Comparison of ENCODE assay signal across 13 cellular contexts in the genomic region with DNA sequence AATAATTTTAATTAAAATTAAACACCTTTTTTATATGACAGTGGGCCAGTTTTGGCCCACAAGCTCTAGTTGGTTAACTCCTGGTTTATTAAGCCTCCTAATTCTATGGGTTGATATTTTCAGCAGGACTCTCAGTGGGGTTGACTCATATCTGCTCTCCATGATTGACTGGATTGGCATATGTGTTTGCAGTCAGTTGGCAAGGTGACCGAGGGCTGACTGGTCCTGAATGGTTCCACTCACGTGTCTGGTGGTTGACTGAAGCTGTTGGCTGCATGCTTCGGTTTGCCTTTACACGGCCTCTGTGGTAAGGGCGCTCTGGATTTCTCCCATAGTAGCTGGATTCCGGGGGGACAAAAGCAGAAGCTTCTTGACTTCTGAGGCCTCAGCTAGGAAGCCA.
DNase-seq lines count a peak whose midpoint lies in the region; ATAC-seq, FAIRE-seq and TF ChIP-seq lines count a peak whose summit lies in the region.
"Had no signal": no experiment of that assay in that cellular context is flagged by ENCODE, and none has a peak within 500 bp of the region (broad histone marks: within the 10 kb centered on the region; RNA-seq: fewer than 3 reads in every experiment).

No MANE protein-coding gene starts in this region.

- TF ChIP-seq EP300 in K562 (IDR thresholded peaks at IDR 0.05; ENCODE audit: low read length): no peak

- H3K9me1 ChIP-seq in K562 (ENCODE audit: control insufficient read depth, insufficient read depth, low read length): no peaks in the 10 kb centered on the region

- H3K9me3 ChIP-seq in K562 (replicated peaks; ENCODE audit: control insufficient read depth, insufficient read depth, low read depth, low read length) (no peaks in the 10 kb centered on the region), mucosa of descending colon (no peaks in the 10 kb centered on the region)
- H3K9me3 ChIP-seq: prostate gland had no signal

- H3K9ac ChIP-seq in K562 (ENCODE audit: insufficient read depth in 1 of 2, low read depth in 2 of 2, low read length in 2 of 2): no peak overlapping the region

- TF ChIP-seq POLR2A in GM12892 (IDR thresholded peaks at IDR 0.05; ENCODE audit: low read depth, low read length): no peak
- TF ChIP-seq POLR2A in K562 (conservative IDR thresholded peaks at IDR 0.05): no peak

- ATAC-seq in HG03432 (IDR thresholded peaks at IDR 0.05; ENCODE audit: unreplicated experiment): peak; percentile 91
- ATAC-seq in K562: no peak
- no peak for ATAC-seq in mucosa of descending colon
- ATAC-seq in GM21367 (IDR thresholded peaks at IDR 0.05; ENCODE audit: unreplicated experiment): no peak
- ATAC-seq: PC-3 had no signal

- no peak overlapping the region for H3K4me2 ChIP-seq in K562 (ENCODE audit: insufficient read depth, low read length)

- TF ChIP-seq RAD21 in K562 (CRISPR knock-in tag; conservative IDR thresholded peaks at IDR 0.05 in 1 of 2, IDR thresholded peaks at IDR 0.05 in 1 of 2): no peak

- POLR2A ChIA-PET in K562 (lab: Yijun Ruan, JAX): no interaction called here

- intact Hi-C loops in K562 (cut with micrococcal nuclease) (no loop called here), mucosa of descending colon (cut with DNase I, micrococcal nuclease) (no loop called here)

- H3K4me1 ChIP-seq in K562 (replicated peaks in 1 of 2; ENCODE audit: control insufficient read depth in 2 of 2, insufficient read depth in 2 of 2, low read length in 2 of 2) (no peaks in the 10 kb centered on the region; a peak in 1 of 5 replicates), mucosa of descending colon (ENCODE audit: low read depth) (no peaks in the 10 kb centered on the region)
- H3K4me1 ChIP-seq: prostate gland had no signal

- H3K27me3 ChIP-seq in K562 (ENCODE audit: control insufficient read depth in 2 of 2, insufficient read depth in 2 of 2, low read length in 2 of 2): no peaks in the 10 kb centered on the region

- CTCF ChIA-PET in K562 (lab: Yijun Ruan, JAX; ENCODE audit: low intra/inter-chr PET ratio): no interaction called here

- DNase-seq in GM12892 (ENCODE audit: insufficient read length) (no peak), GM19239 (ENCODE audit: insufficient read length, low spot score) (no peak), K562 (ENCODE audit: extremely low read depth in 1 of 4, low spot score in 3 of 4) (no peak), mucosa of descending colon (no peak), GF-D8 (lab: John Stamatoyannopoulos, UW) (no peak), SKM-1 (lab: John Stamatoyannopoulos, UW; ENCODE audit: unreplicated experiment) (no peak)
- DNase-seq: DND-41, endodermal cell, GOT3, PC-3 had no signal

- WGBS in K562 (ENCODE audit: insufficient coverage, low coverage, missing lambda C conversion rate): 29% methylated on average over 6 of the region's 6 CpGs

- TF ChIP-seq CTCF in K562 (IDR thresholded peaks at IDR 0.05 in 2 of 3, conservative IDR thresholded peaks at IDR 0.05 in 1 of 3; ENCODE audit: insufficient read depth in 2 of 3, low read depth in 1 of 3, low read length in 3 of 3) (no peak), mucosa of descending colon (IDR thresholded peaks at IDR 0.05) (no peak)

- no peak overlapping the region for H3K27ac ChIP-seq in K562 (ENCODE audit: extremely low read depth, low read depth, low read length)
- H3K27ac ChIP-seq: prostate gland had no signal

- FAIRE-seq in GM12892 (lab: Jason Lieb, UNC) (peak; percentile 84), GM19239 (lab: Jason Lieb, UNC) (peak; percentile 67), K562 (lab: Jason Lieb, UNC) (no peak)

- H2AFZ ChIP-seq in K562 (ENCODE audit: low read depth, low read length): peak overlapping the region; percentile 46; the same call in 1 of the 2 replicates

- BruUV-seq in K562 (replicated peaks; lab: Mats Ljungman, UMichigan): no TSS peak

- H3K79me2 ChIP-seq in K562 (ENCODE audit: control insufficient read depth, insufficient read depth, low read length): no peaks in the 10 kb centered on the region

- H3K4me3 ChIP-seq in K562 (no peak overlapping the region), mucosa of descending colon (no peak overlapping the region)
- H3K4me3 ChIP-seq: prostate gland had no signal

- H3K36me3 ChIP-seq in K562 (ENCODE audit: control insufficient read depth, insufficient read depth, low read length) (no peaks in the 10 kb centered on the region), mucosa of descending colon (ENCODE audit: low read depth) (no peaks in the 10 kb centered on the region)
- H3K36me3 ChIP-seq: prostate gland had no signal

- in situ Hi-C loops in K562 (cut with MboI): no loop called here

- H4K20me1 ChIP-seq in K562 (replicated peaks; ENCODE audit: control insufficient read depth, insufficient read depth, low read length): no peaks in the 10 kb centered on the region

TF ChIP-seq in K562, 482 proteins besides CTCF, POLR2A, EP300 and RAD21:
- TF ChIP-seq ZNF232 (CRISPR knock-in tag; IDR thresholded peaks at IDR 0.05) (no peak), KLF6 (CRISPR knock-in tag; IDR thresholded peaks at IDR 0.05; ENCODE audit: borderline replicate concordance) (no peak), CEBPG (CRISPR knock-in tag; IDR thresholded peaks at IDR 0.05) (no peak), CEBPG (tag; conservative IDR thresholded peaks at IDR 0.05 in 1 of 2, IDR thresholded peaks at IDR 0.05 in 1 of 2) (no peak), BCL6 (CRISPR knock-in tag; IDR thresholded peaks at IDR 0.05) (no peak), ZNF134 (CRISPR knock-in tag; conservative IDR thresholded peaks at IDR 0.05) (no peak), RFX1 (IDR thresholded peaks at IDR 0.05) (no peak), HDGF (IDR thresholded peaks at IDR 0.05) (no peak), ZNF133 (CRISPR knock-in tag; IDR thresholded peaks at IDR 0.05) (no peak), ZNF347 (CRISPR knock-in tag; IDR thresholded peaks at IDR 0.05; ENCODE audit: low read depth) (no peak)
- TF ChIP-seq, protein P1, sequence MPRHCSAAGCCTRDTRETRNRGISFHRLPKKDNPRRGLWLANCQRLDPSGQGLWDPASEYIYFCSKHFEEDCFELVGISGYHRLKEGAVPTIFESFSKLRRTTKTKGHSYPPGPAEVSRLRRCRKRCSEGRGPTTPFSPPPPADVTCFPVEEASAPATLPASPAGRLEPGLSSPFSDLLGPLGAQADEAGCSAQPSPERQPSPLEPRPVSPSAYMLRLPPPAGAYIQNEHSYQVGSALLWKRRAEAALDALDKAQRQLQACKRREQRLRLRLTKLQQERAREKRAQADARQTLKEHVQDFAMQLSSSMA (CRISPR knock-in tag; IDR thresholded peaks at IDR 0.05): no peak
- TF ChIP-seq, protein P2, sequence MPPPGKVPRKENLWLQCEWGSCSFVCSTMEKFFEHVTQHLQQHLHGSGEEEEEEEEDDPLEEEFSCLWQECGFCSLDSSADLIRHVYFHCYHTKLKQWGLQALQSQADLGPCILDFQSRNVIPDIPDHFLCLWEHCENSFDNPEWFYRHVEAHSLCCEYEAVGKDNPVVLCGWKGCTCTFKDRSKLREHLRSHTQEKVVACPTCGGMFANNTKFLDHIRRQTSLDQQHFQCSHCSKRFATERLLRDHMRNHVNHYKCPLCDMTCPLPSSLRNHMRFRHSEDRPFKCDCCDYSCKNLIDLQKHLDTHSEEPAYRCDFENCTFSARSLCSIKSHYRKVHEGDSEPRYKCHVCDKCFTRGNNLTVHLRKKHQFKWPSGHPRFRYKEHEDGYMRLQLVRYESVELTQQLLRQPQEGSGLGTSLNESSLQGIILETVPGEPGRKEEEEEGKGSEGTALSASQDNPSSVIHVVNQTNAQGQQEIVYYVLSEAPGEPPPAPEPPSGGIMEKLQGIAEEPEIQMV (tag; conservative IDR thresholded peaks at IDR 0.05; ENCODE audit: low read depth): no peak
TF ChIP-seq in K562: peak in this region for 0.
